ENCODE assay signal across 24 cellular contexts in the genomic region with DNA sequence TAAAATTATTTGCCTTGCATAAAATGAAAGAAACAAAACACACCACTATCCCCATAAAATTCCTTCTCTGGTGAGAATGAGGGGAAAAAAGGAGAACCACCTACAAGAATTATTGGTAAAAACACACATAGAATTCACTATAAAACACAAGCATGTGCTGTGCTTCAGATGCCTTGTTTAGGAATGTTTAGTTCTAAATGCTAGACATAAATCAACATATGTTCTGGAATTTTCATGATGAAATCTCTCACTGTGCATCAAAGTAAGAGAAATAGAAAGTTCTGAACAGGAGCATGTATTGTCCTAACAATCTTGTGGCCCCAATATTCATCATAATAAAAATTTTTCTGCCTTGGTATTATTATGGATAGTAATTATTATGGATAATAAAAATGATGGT.
DNase-seq lines count a peak whose midpoint lies in the region; ATAC-seq, FAIRE-seq and TF ChIP-seq lines count a peak whose summit lies in the region.
"Had no signal": no experiment of that assay in that cellular context is flagged by ENCODE, and none has a peak within 500 bp of the region (broad histone marks: within the 10 kb centered on the region; RNA-seq: fewer than 3 reads in every experiment).

No MANE protein-coding gene starts in this region.

- H3K36me3 Mint-ChIP-seq in MCF 10A (ENCODE audit: insufficient read depth, unreplicated experiment) = no peaks in the 10 kb centered on the region
- H3K36me3 Mint-ChIP-seq in astrocyte (ENCODE audit: low read depth, unreplicated experiment) = no peaks in the 10 kb centered on the region
- H3K36me3 Mint-ChIP-seq: CD4-positive, CD25-positive, alpha-beta regulatory T cell had no signal

- ATAC-seq in PC-3 (no peak), GM18873 (IDR thresholded peaks at IDR 0.05; ENCODE audit: low FRiP score, unreplicated experiment) (no peak)

- H3K9me2 ChIP-seq in PC-3 (replicated peaks; ENCODE audit: low read length) = no peaks in the 10 kb centered on the region

- dilution Hi-C loops in mammary epithelial cell (cut with HindIII; ENCODE audit: low sequenced_read_pairs) = loop anchor here (5.0 kb wide), 1 partner anchor 32 kb away; no protein-coding TSS in a partner anchor

- H3K9ac ChIP-seq in mammary epithelial cell (ENCODE audit: insufficient read depth, low read length) (no peak overlapping the region), PC-3 (ENCODE audit: low read length) (no peak overlapping the region), astrocyte (ENCODE audit: low read length) (no peak overlapping the region)

- in situ Hi-C loops in mammary epithelial cell (cut with MboI; ENCODE audit: low sequenced_read_pairs in 2 of 2) = no loop called here

- no peak overlapping the region for H3K27ac ChIP-seq in mammary epithelial cell (ENCODE audit: insufficient read depth, low read depth, low read length)
- H3K27ac ChIP-seq in PC-3 (ENCODE audit: low read length) = no peak overlapping the region
- no peak overlapping the region for H3K27ac ChIP-seq in astrocyte (ENCODE audit: low read depth, low read length)
- no peak overlapping the region for H3K27ac ChIP-seq in coronary artery
- H3K27ac ChIP-seq: 22Rv1, SK-N-MC had no signal

- intact Hi-C loops in mammary epithelial cell (cut with micrococcal nuclease) = no loop called here
- intact Hi-C loops in MCF 10A (cut with micrococcal nuclease) = loop anchor here (10.0 kb wide), 2 partner anchors 55 to 325 kb away; no protein-coding TSS in a partner anchor
- intact Hi-C loops in PC-3 (cut with micrococcal nuclease) = no loop called here

- DNase-seq in mammary epithelial cell (no peak), MCF 10A (ENCODE audit: unreplicated experiment) (no peak), PC-3 (no peak), astrocyte (ENCODE audit: low read depth) (no peak), coronary artery (ENCODE audit: low spot score) (no peak), NCI-H1417 treated with DMSO at 0.1 percent for 48 hours (lab: John Stamatoyannopoulos, UW) (no peak)
- no peak for DNase-seq in stimulated activated CD4-positive, alpha-beta T cell treated with anti-CD3 and anti-CD28 coated beads, Interleukin-4, amount 100 ng/mL, for 1 hour
- DNase-seq: BE2C; CD4-positive, CD25-positive, alpha-beta regulatory T cell; COR-L47; DMS 273 treated with DMSO at 0.1 percent for 48 hours; DND-41; GOT3; MG63; NCI-H1092 treated with DMSO at 0.1 percent for 48 hours; NCI-H2081 treated with DMSO at 0.1 percent for 48 hours; NCI-H510A; NCI-H748 treated with DMSO at 0.1 percent for 48 hours; NK-92 treated with Interleukin-12 subunit alpha and Interleukin-12 subunit beta, amount 100 ng/mL, for 24 hours; SHP77 had no signal

- H3F3A ChIP-seq in PC-3 (ENCODE audit: low read length, unreplicated experiment) = no peaks in the 10 kb centered on the region

- H3K9me3 ChIP-seq in mammary epithelial cell (replicated peaks; ENCODE audit: insufficient read depth, low read length) = no peaks in the 10 kb centered on the region
- no peaks in the 10 kb centered on the region for H3K9me3 ChIP-seq in PC-3 (ENCODE audit: low read length)
- no peaks in the 10 kb centered on the region for H3K9me3 ChIP-seq in astrocyte (ENCODE audit: insufficient read depth, low read depth, low read length)
- H3K9me3 ChIP-seq: BE2C, MG63 had no signal

- H3K27me3 Mint-ChIP-seq in MCF 10A (ENCODE audit: insufficient read depth, unreplicated experiment) = no peaks in the 10 kb centered on the region
- no peaks in the 10 kb centered on the region for H3K27me3 Mint-ChIP-seq in astrocyte (ENCODE audit: low read depth, unreplicated experiment)
- H3K27me3 Mint-ChIP-seq: CD4-positive, CD25-positive, alpha-beta regulatory T cell had no signal

- H3K4me3 Mint-ChIP-seq in MCF 10A (ENCODE audit: unreplicated experiment) (no peak overlapping the region), astrocyte (ENCODE audit: unreplicated experiment) (no peak overlapping the region)
- H3K4me3 Mint-ChIP-seq: CD4-positive, CD25-positive, alpha-beta regulatory T cell had no signal

- H3K4me2 ChIP-seq in mammary epithelial cell (ENCODE audit: insufficient read depth, low read depth, low read length) = peak overlapping the region; percentile 3
- peak overlapping the region; percentile 25 for H3K4me2 ChIP-seq in PC-3 (ENCODE audit: low read length)
- H3K4me2 ChIP-seq in astrocyte (ENCODE audit: low read length) = no peak overlapping the region

- H4K20me1 ChIP-seq in mammary epithelial cell (ENCODE audit: insufficient read depth, low read length) = no peaks in the 10 kb centered on the region
- H4K20me1 ChIP-seq in PC-3 (ENCODE audit: low read length) = no peaks in the 10 kb centered on the region
- no peaks in the 10 kb centered on the region for H4K20me1 ChIP-seq in astrocyte (ENCODE audit: insufficient read depth, low read length)

- H3K36me3 ChIP-seq in mammary epithelial cell (ENCODE audit: insufficient read depth, low read length) = no peaks in the 10 kb centered on the region
- H3K36me3 ChIP-seq in PC-3 (ENCODE audit: low read depth, low read length) = no peaks in the 10 kb centered on the region
- H3K36me3 ChIP-seq in astrocyte (ENCODE audit: insufficient read depth, low read length) = no peaks in the 10 kb centered on the region
- H3K36me3 ChIP-seq: BE2C, MG63 had no signal

- peaks cover 9% of the 10 kb centered on the region for H3K4me1 Mint-ChIP-seq in MCF 10A (ENCODE audit: insufficient read depth, unreplicated experiment)
- H3K4me1 Mint-ChIP-seq in astrocyte (ENCODE audit: low read depth, unreplicated experiment) = peaks cover 22% of the 10 kb centered on the region
- H3K4me1 Mint-ChIP-seq: CD4-positive, CD25-positive, alpha-beta regulatory T cell had no signal

- H2AFZ ChIP-seq in mammary epithelial cell (ENCODE audit: low read depth, low read length) (no peak overlapping the region), PC-3 (ENCODE audit: low read length) (no peak overlapping the region), astrocyte (ENCODE audit: low read depth, low read length) (no peak overlapping the region)

- H3K4me1 ChIP-seq in mammary epithelial cell (ENCODE audit: insufficient read depth, low read length) (peaks cover 11% of the 10 kb centered on the region), PC-3 (ENCODE audit: insufficient read depth, low read length) (peaks cover 16% of the 10 kb centered on the region), astrocyte (ENCODE audit: insufficient read depth, low read length) (peaks cover 8% of the 10 kb centered on the region)

- H3K27ac Mint-ChIP-seq in MCF 10A (ENCODE audit: low read depth, unreplicated experiment) (no peak overlapping the region), astrocyte (ENCODE audit: unreplicated experiment) (peak overlapping the region; percentile 9)
- H3K27ac Mint-ChIP-seq: CD4-positive, CD25-positive, alpha-beta regulatory T cell had no signal

- H3K27me3 ChIP-seq in mammary epithelial cell (ENCODE audit: insufficient read depth, low read length) (no peaks in the 10 kb centered on the region), PC-3 (ENCODE audit: low read length) (no peaks in the 10 kb centered on the region), astrocyte (ENCODE audit: insufficient read depth, low read length) (no peaks in the 10 kb centered on the region)
- H3K27me3 ChIP-seq: BE2C, MG63 had no signal

- no peaks in the 10 kb centered on the region for H3K79me2 ChIP-seq in mammary epithelial cell (ENCODE audit: insufficient read depth, low read length)
- H3K79me2 ChIP-seq in PC-3 (ENCODE audit: low read length) = no peaks in the 10 kb centered on the region
- H3K79me2 ChIP-seq in astrocyte (ENCODE audit: insufficient read depth, low read length) = no peaks in the 10 kb centered on the region

- no peak overlapping the region for H3K4me3 ChIP-seq in mammary epithelial cell (replicated peaks in 1 of 3; ENCODE audit: insufficient read depth in 1 of 3, low read depth in 2 of 3, low read length in 3 of 3)
- no peak overlapping the region for H3K4me3 ChIP-seq in PC-3 (ENCODE audit: low read length)
- no peak overlapping the region for H3K4me3 ChIP-seq in astrocyte (ENCODE audit: insufficient read depth, low read depth, low read length)
- no peak overlapping the region for H3K4me3 ChIP-seq in coronary artery
- H3K4me3 ChIP-seq: MG63, SK-N-MC had no signal

- CTCF ChIA-PET in mammary epithelial cell (lab: Charles Lee; ENCODE audit: low non-redundant PET) (no interaction called here), MCF 10A (lab: Yijun Ruan, JAX) (interaction anchor here (0.6 to 1.9 kb wide), 3 partner anchors 11 to 445 kb away, joined by 3 to 7 read pairs (median 4); no protein-coding TSS in a partner anchor), PC-3 (lab: Charles Lee) (no interaction called here)

- H3K9me3 Mint-ChIP-seq in MCF 10A (ENCODE audit: unreplicated experiment) = no peaks in the 10 kb centered on the region
- H3K9me3 Mint-ChIP-seq in astrocyte (ENCODE audit: unreplicated experiment) = no peaks in the 10 kb centered on the region

- POLR2A ChIA-PET in MCF 10A (lab: Yijun Ruan, JAX) (interaction anchor here (0.9 kb wide), 1 partner anchor 17 kb away, joined by 3 read pairs; no protein-coding TSS in a partner anchor), PC-3 (lab: Charles Lee; ENCODE audit: unreplicated experiment) (interaction anchor here (0.6 kb wide), 1 partner anchor 312 kb away, joined by 3 read pairs; no protein-coding TSS in a partner anchor)

- FAIRE-seq in astrocyte (lab: Jason Lieb, UNC) = no peak
- FAIRE-seq: G401.6 had no signal

- BruUV-seq in mammary epithelial cell (replicated peaks; lab: Mats Ljungman, UMichigan) (no TSS peak), MCF 10A (replicated peaks; lab: Mats Ljungman, UMichigan) (no TSS peak), PC-3 (replicated peaks; lab: Mats Ljungman, UMichigan) (no TSS peak)

- no peak for TF ChIP-seq CTCF in mammary epithelial cell (conservative IDR thresholded peaks at IDR 0.05 in 1 of 2, IDR thresholded peaks at IDR 0.05 in 1 of 2; ENCODE audit: extremely low read depth in 1 of 2, insufficient read depth in 1 of 2, low read depth in 1 of 2, low read length in 2 of 2)
- TF ChIP-seq CTCF in MCF 10A (IDR thresholded peaks at IDR 0.05; ENCODE audit: unreplicated experiment) = no peak
- no peak for TF ChIP-seq CTCF in PC-3 (conservative IDR thresholded peaks at IDR 0.05; ENCODE audit: low read depth, low read length)
- TF ChIP-seq CTCF in astrocyte (IDR thresholded peaks at IDR 0.05; ENCODE audit: insufficient read depth, low read depth, low read length) = no peak
- no peak for TF ChIP-seq CTCF in coronary artery (IDR thresholded peaks at IDR 0.05)
